Comparison of ENCODE assay signal across 1 cellular context in genomic region chr1:195376190-195376589, GRCh38.
TF ChIP-seq lines count a peak whose summit lies in the region.

No MANE protein-coding gene starts in this region.

TF ChIP-seq in IMR-90, 13 proteins besides CTCF, POLR2A, EP300 and RAD21 (continued from another document):
- no peak for TF ChIP-seq FOS (IDR thresholded peaks at IDR 0.05; ENCODE audit: low read depth, low read length)
TF ChIP-seq in IMR-90: peak in this region for 0.
